13 cellular contexts compared by ENCODE assay signal in genomic region chr6:7996538-7997225, GRCh38.
DNase-seq lines count a peak whose midpoint lies in the region; ATAC-seq and TF ChIP-seq lines count a peak whose summit lies in the region.
"Had no signal": no experiment of that assay in that cellular context is flagged by ENCODE, and none has a peak within 500 bp of the region (broad histone marks: within the 10 kb centered on the region; RNA-seq: fewer than 3 reads in every experiment).

No MANE protein-coding gene starts in this region.

- peak overlapping the region; percentile 94 for H2AK5ac ChIP-seq in trophoblast cell (ENCODE audit: low read length)

- peak overlapping the region; percentile 84 for H2BK12ac ChIP-seq in trophoblast cell (ENCODE audit: low read length)

- no peaks in the 10 kb centered on the region for H3K36me3 ChIP-seq in trophoblast cell (ENCODE audit: control insufficient read depth in 1 of 2, insufficient read depth in 2 of 2, low read length in 2 of 2)

- H3K23ac ChIP-seq in trophoblast cell (ENCODE audit: low read length), result no peak overlapping the region

- H4K8ac ChIP-seq in trophoblast cell (ENCODE audit: low read depth, low read length), result peak overlapping the region; percentile 60

- H3K79me2 ChIP-seq in trophoblast cell (ENCODE audit: control insufficient read depth, insufficient read depth, low read length, poor library complexity), result peaks cover 2% of the 10 kb centered on the region

- ATAC-seq in HG02852 (IDR thresholded peaks at IDR 0.05; ENCODE audit: unreplicated experiment), result no peak
- ATAC-seq in GM18519 (IDR thresholded peaks at IDR 0.05; ENCODE audit: low FRiP score, unreplicated experiment), result no peak
- ATAC-seq: CD8-positive, alpha-beta T cell; naive thymus-derived CD8-positive, alpha-beta T cell had no signal

- no peak overlapping the region for H3K27ac ChIP-seq in trophoblast cell (ENCODE audit: low read depth, low read length)

- H2BK5ac ChIP-seq in trophoblast cell (ENCODE audit: low read depth, low read length, poor library complexity), result peak overlapping the region; percentile 31

- H3K4me3 ChIP-seq in fibroblast of mammary gland (ENCODE audit: control insufficient read depth, low read depth, low read length) (no peak overlapping the region), trophoblast cell (ENCODE audit: low read depth, low read length) (no peak overlapping the region)

- no CpG with 5 or more reads among the region's 10 CpGs for WGBS in trophoblast cell (ENCODE audit: extremely low coverage, insufficient coverage, insufficient read length)

- H4K91ac ChIP-seq in trophoblast cell (ENCODE audit: low read depth, low read length), result peak overlapping the region; percentile 55

- H3K14ac ChIP-seq in trophoblast cell (ENCODE audit: low read length), result peak overlapping the region; percentile 74

- peak overlapping the region; percentile 80 for H2BK120ac ChIP-seq in trophoblast cell (ENCODE audit: insufficient read depth, low read length, poor library complexity)

- no peak overlapping the region for H3K4ac ChIP-seq in trophoblast cell (ENCODE audit: low read depth, low read length)

- H4K12ac ChIP-seq in trophoblast cell (ENCODE audit: low read depth, low read length), result peak overlapping the region; percentile 43

- H3K4me1 ChIP-seq in trophoblast cell (ENCODE audit: control insufficient read depth in 1 of 2, insufficient read depth in 2 of 2, low read length in 2 of 2), result peaks cover 8 to 9% of the 10 kb centered on the region in 2 experiments

- no peaks in the 10 kb centered on the region for H3K27me3 ChIP-seq in trophoblast cell (ENCODE audit: insufficient read depth, low read length)

- no peak overlapping the region for H3K9ac ChIP-seq in trophoblast cell (ENCODE audit: low read length)

- DNase-seq in DMS 273 (lab: John Stamatoyannopoulos, UW; ENCODE audit: unreplicated experiment) (peak; percentile 94), RPMI7951 (ENCODE audit: low read depth) (peak; percentile 51), fibroblast of mammary gland (ENCODE audit: low read depth) (peak; percentile 74), trophoblast cell (peak; percentile 55 to 83), SK-N-DZ (ENCODE audit: low spot score) (no peak), T-helper 9 cell (no peak)
- DNase-seq: CD8-positive, alpha-beta T cell; H9; KG1; naive thymus-derived CD8-positive, alpha-beta T cell; NCI-H2029 treated with DMSO at 0.1 percent for 48 hours had no signal

- H3K18ac ChIP-seq in trophoblast cell (ENCODE audit: low read length), result no peak overlapping the region

- H3K9me3 ChIP-seq in trophoblast cell (ENCODE audit: insufficient read depth, low read depth, low read length), result no peaks in the 10 kb centered on the region

- H3K4me2 ChIP-seq in trophoblast cell (ENCODE audit: low read length), result no peak overlapping the region

- H2AFZ ChIP-seq in trophoblast cell (ENCODE audit: insufficient read depth, low read length, poor library complexity), result no peak overlapping the region

- H3K79me1 ChIP-seq in trophoblast cell (ENCODE audit: low read length), result peaks cover 9% of the 10 kb centered on the region

- no peak for TF ChIP-seq CTCF in fibroblast of mammary gland (conservative IDR thresholded peaks at IDR 0.05; ENCODE audit: control insufficient read depth, insufficient read depth, low read depth, low read length)

Comparison
In these comparisons a context has a peak if more than half of its experiments do, and no peak if none do; other contexts are left out.
1. DNase-seq: peak in DMS 273 (single experiment), RPMI7951 (single experiment), fibroblast of mammary gland (single experiment) and trophoblast cell (2 of 2); none in SK-N-DZ (single experiment) and T-helper 9 cell (single experiment).